Comparison of ENCODE assay signal across 8 cellular contexts in the genomic region with DNA sequence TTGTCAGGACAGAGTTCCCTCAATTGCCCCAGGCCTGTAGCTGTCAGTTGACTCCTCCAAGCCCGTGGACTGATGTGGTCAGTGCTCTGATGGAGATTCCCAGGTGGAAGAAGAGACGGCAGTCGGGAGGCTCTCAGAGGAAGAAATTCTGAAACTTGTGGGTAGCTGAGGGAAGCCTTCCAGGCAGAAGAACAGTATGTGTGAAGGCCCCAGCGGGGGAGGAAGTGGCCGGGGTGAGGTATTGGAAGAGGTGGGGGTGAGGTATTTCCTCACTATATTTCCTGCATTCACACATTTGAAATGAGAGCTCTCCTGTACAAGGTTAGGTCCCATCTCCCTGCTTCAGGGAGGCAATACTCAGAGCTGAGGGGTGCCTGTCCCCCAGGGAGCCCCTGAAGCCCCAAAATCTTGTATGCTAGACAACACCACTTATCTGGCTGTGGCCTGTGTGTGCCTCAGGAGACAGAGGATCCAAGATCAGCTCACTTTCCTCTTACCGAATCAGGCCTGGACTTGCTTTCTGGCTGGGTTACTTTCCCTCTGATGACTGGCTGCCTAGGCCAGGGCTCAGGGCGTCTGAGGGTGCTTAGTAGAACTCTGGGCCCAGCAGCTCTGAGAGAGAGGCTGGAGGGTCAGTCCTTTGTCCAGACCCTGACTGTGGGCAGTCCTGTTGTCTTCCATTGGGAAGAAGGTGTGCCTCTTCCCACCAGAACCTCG. TPM values are rescaled to one million over a fixed set of nuclear protein-coding genes. Genes with fewer than 3 reads are reported as not detected.
DNase-seq lines count a peak whose midpoint lies in the region; ATAC-seq and TF ChIP-seq lines count a peak whose summit lies in the region.

No MANE protein-coding gene starts in this region.

- peaks cover 39% of the 10 kb centered on the region for H3K4me1 Mint-ChIP-seq in activated naive CD8-positive, alpha-beta T cell (ENCODE audit: low read depth)
- H3K4me1 Mint-ChIP-seq in stimulated activated effector memory CD8-positive, alpha-beta T cell treated with anti-CD3 and anti-CD28 coated beads, Interleukin-12 subunit alpha, Interleukin-12 subunit beta, amount 100 ng/mL, for 72 hours: peaks cover 47% of the 10 kb centered on the region

- POLR2A ChIA-PET in RWPE1 (lab: Yijun Ruan, JAX; ENCODE audit: low non-redundant PET): interaction anchor here (0.6 to 0.9 kb wide), 2 partner anchors 28 to 451 kb away, joined by 3 to 9 read pairs; no protein-coding TSS in a partner anchor

- ATAC-seq in stimulated activated effector memory CD8-positive, alpha-beta T cell treated with anti-CD3 and anti-CD28 coated beads, Interleukin-12 subunit alpha, Interleukin-12 subunit beta, amount 100 ng/mL, for 72 hours: peak; percentile 89
- no peak for ATAC-seq in HG03432 (IDR thresholded peaks at IDR 0.05; ENCODE audit: unreplicated experiment)

- H3K27ac ChIP-seq in RWPE1: peak overlapping the region; percentile 90

- no peaks in the 10 kb centered on the region for H3K36me3 Mint-ChIP-seq in activated naive CD8-positive, alpha-beta T cell
- peaks cover 8% of the 10 kb centered on the region for H3K36me3 Mint-ChIP-seq in stimulated activated effector memory CD8-positive, alpha-beta T cell treated with anti-CD3 and anti-CD28 coated beads, Interleukin-12 subunit alpha, Interleukin-12 subunit beta, amount 100 ng/mL, for 72 hours

- H3K27me3 Mint-ChIP-seq in activated naive CD8-positive, alpha-beta T cell: no peaks in the 10 kb centered on the region

- H3K27ac Mint-ChIP-seq in activated naive CD8-positive, alpha-beta T cell: peak overlapping the region; percentile 87
- peak overlapping the region; percentile 93 for H3K27ac Mint-ChIP-seq in stimulated activated effector memory CD8-positive, alpha-beta T cell treated with anti-CD3 and anti-CD28 coated beads, Interleukin-12 subunit alpha, Interleukin-12 subunit beta, amount 100 ng/mL, for 72 hours

- in situ Hi-C loops in GM13976 (cut with MboI; ENCODE audit: low sequenced_read_pairs, unreplicated experiment): no loop called here

- CTCF ChIA-PET in RWPE1 (lab: Yijun Ruan, JAX): interaction anchor here (0.5 to 1.3 kb wide), 6 partner anchors 19 to 432 kb away, joined by 3 to 6 read pairs (median 4); no protein-coding TSS in a partner anchor

- no peaks in the 10 kb centered on the region for H3K9me3 Mint-ChIP-seq in activated naive CD8-positive, alpha-beta T cell (ENCODE audit: low read depth)
- no peaks in the 10 kb centered on the region for H3K9me3 Mint-ChIP-seq in stimulated activated effector memory CD8-positive, alpha-beta T cell treated with anti-CD3 and anti-CD28 coated beads, Interleukin-12 subunit alpha, Interleukin-12 subunit beta, amount 100 ng/mL, for 72 hours

- DNase-seq in GM13976 (ENCODE audit: low spot score): peak; percentile 72
- DNase-seq in RWPE1 (ENCODE audit: low spot score): peak; percentile 72
- peak; percentile 48 to 59 for DNase-seq in lung microvascular endothelial cell (ENCODE audit: low read depth in 2 of 2)
- peak; percentile 36 to 76 for DNase-seq in stimulated activated effector memory CD8-positive, alpha-beta T cell treated with anti-CD3 and anti-CD28 coated beads, Interleukin-12 subunit alpha, Interleukin-12 subunit beta, amount 100 ng/mL, for 72 hours (ENCODE audit: low spot score in 2 of 2)
- DNase-seq in NCI-H510A (lab: John Stamatoyannopoulos, UW): no peak
- DNase-seq in NCI-H524 treated with DMSO at 0.1 percent for 48 hours (lab: John Stamatoyannopoulos, UW): no peak

- no peak for TF ChIP-seq CTCF in GM13976 (IDR thresholded peaks at IDR 0.05; ENCODE audit: borderline replicate concordance, control extremely low read depth, extremely low read depth, insufficient read depth, missing control alignments)
- no peak for TF ChIP-seq CTCF in RWPE1 (conservative IDR thresholded peaks at IDR 0.05; ENCODE audit: low read depth)

- peak overlapping the region; percentile 54 for H3K4me3 Mint-ChIP-seq in activated naive CD8-positive, alpha-beta T cell
- peak overlapping the region; percentile 65 for H3K4me3 Mint-ChIP-seq in stimulated activated effector memory CD8-positive, alpha-beta T cell treated with anti-CD3 and anti-CD28 coated beads, Interleukin-12 subunit alpha, Interleukin-12 subunit beta, amount 100 ng/mL, for 72 hours

RNA-seq across cellular contexts. Expression of gene MYL9, which starts 49.3 kb away (rescaled TPM):
- 0.60 and 1.1 TPM in 2 replicates for total RNA-seq in lung microvascular endothelial cell

Comparison
In these comparisons a context has a peak if more than half of its experiments do, and no peak if none do; other contexts are left out.
1. DNase-seq: peak in GM13976 (single experiment), RWPE1 (single experiment), lung microvascular endothelial cell (2 of 2) and stimulated activated effector memory CD8-positive, alpha-beta T cell treated with anti-CD3 and anti-CD28 coated beads, Interleukin-12 subunit alpha, Interleukin-12 subunit beta, amount 100 ng/mL, for 72 hours (2 of 2); none in NCI-H510A (single experiment) and NCI-H524 treated with DMSO at 0.1 percent for 48 hours (single experiment).